Comparison of ENCODE assay signal across 24 cellular contexts in genomic region chr12:52795694-52796428, GRCh38. TPM values are rescaled to one million over a fixed set of nuclear protein-coding genes. Genes with fewer than 3 reads are reported as not detected.
DNase-seq lines count a peak whose midpoint lies in the region; ATAC-seq and TF ChIP-seq lines count a peak whose summit lies in the region.
"Had no signal": no experiment of that assay in that cellular context is flagged by ENCODE, and none has a peak within 500 bp of the region (broad histone marks: within the 10 kb centered on the region; RNA-seq: fewer than 3 reads in every experiment).

Gene KRT3, minus strand, starts transcription at chr12:52796117. Its CDS starts 75 bp downstream, at chr12:52796042.

- H3K4me2 ChIP-seq in PC-3 (ENCODE audit: low read length) (peak within 1 kb of the TSS; percentile 32; the same call in 1 of the 2 replicates), mesendoderm (ENCODE audit: low read length) (no peak within 1 kb of the TSS)
- H3K4me2 ChIP-seq: KMS-11 had no signal

- no peak within 1 kb of the TSS for H2BK120ac ChIP-seq in mesendoderm (ENCODE audit: low read depth, low read length)

- H3K79me2 ChIP-seq in PC-3 (ENCODE audit: low read length) (no peaks in the 10 kb centered on the region), mesendoderm (ENCODE audit: control insufficient read depth, insufficient read depth, low read length) (no peaks in the 10 kb centered on the region)

- H3K4me3 ChIP-seq in PC-3 (ENCODE audit: low read length) (no peak within 1 kb of the TSS), spleen (no peak within 1 kb of the TSS), mesendoderm (ENCODE audit: low read length) (no peak within 1 kb of the TSS)

- TF ChIP-seq POLR2A in spleen (IDR thresholded peaks at IDR 0.05): no peak

- H3K36me3 ChIP-seq in PC-3 (ENCODE audit: low read depth, low read length) (no peaks in the 10 kb centered on the region), spleen (no peaks in the 10 kb centered on the region), mesendoderm (ENCODE audit: control insufficient read depth, insufficient read depth, low read length) (no peaks in the 10 kb centered on the region)

- POLR2A ChIA-PET in PC-3 (lab: Charles Lee; ENCODE audit: unreplicated experiment): no interaction called here

- H2AFZ ChIP-seq in PC-3 (ENCODE audit: low read length): no peak within 1 kb of the TSS

- H4K20me1 ChIP-seq in PC-3 (ENCODE audit: low read length): no peaks in the 10 kb centered on the region

- WGBS in spleen, 5 donors: 85 to 93% (median 91%) methylated on average over 16 to 17 of the region's 17 CpGs
- no CpG with 5 or more reads among the region's 17 CpGs for WGBS in mesendoderm (ENCODE audit: extremely low coverage, insufficient coverage, low lambda C conversion rate)

- H3K79me1 ChIP-seq in mesendoderm (ENCODE audit: low read length): no peaks in the 10 kb centered on the region

- H3K9me2 ChIP-seq in PC-3 (replicated peaks; ENCODE audit: low read length): no peaks in the 10 kb centered on the region

- no peak within 1 kb of the TSS for H4K8ac ChIP-seq in mesendoderm (ENCODE audit: low read depth, low read length)

- no peak within 1 kb of the TSS for H3K23ac ChIP-seq in mesendoderm (ENCODE audit: low read length)

- intact Hi-C loops in PC-3 (cut with micrococcal nuclease): no loop called here
- intact Hi-C loops in spleen (cut with DNase I; ENCODE audit: low total_unique reads): no loop called here

- H3K56ac ChIP-seq in mesendoderm (ENCODE audit: low read length): no peak within 1 kb of the TSS

- CTCF ChIA-PET in PC-3 (lab: Charles Lee): no interaction called here

- peak within 1 kb of the TSS; percentile 71 for H3K9ac ChIP-seq in PC-3 (ENCODE audit: low read length)
- H3K9ac ChIP-seq in mesendoderm (ENCODE audit: low read length): no peak within 1 kb of the TSS
- H3K9ac ChIP-seq: KMS-11 had no signal

- BruUV-seq in PC-3 (replicated peaks; lab: Mats Ljungman, UMichigan): no TSS peak

- peak within 1 kb of the TSS; percentile 96 for H3K27ac ChIP-seq in PC-3 (ENCODE audit: low read length)
- no peak within 1 kb of the TSS for H3K27ac ChIP-seq in spleen
- H3K27ac ChIP-seq in mesendoderm (ENCODE audit: low read depth, low read length): no peak within 1 kb of the TSS
- H3K27ac ChIP-seq: KMS-11 had no signal

- ATAC-seq in PC-3: no peak
- ATAC-seq: HCT116, T-cell had no signal

- no peaks in the 10 kb centered on the region for H3F3A ChIP-seq in PC-3 (ENCODE audit: low read length, unreplicated experiment)

- no peak within 1 kb of the TSS for H2AK5ac ChIP-seq in mesendoderm (ENCODE audit: low read length)

- peaks cover 58% of the 10 kb centered on the region for H3K4me1 ChIP-seq in PC-3 (ENCODE audit: insufficient read depth, low read length)
- no peaks in the 10 kb centered on the region for H3K4me1 ChIP-seq in spleen
- H3K4me1 ChIP-seq in mesendoderm (ENCODE audit: control insufficient read depth, low read depth, low read length): no peaks in the 10 kb centered on the region

- H2BK5ac ChIP-seq in mesendoderm (ENCODE audit: low read length): no peak within 1 kb of the TSS

- H2BK15ac ChIP-seq in mesendoderm (replicated peaks; ENCODE audit: low read depth): no peak within 1 kb of the TSS

- H3K9me3 ChIP-seq in PC-3 (ENCODE audit: low read length) (no peaks in the 10 kb centered on the region), spleen (no peaks in the 10 kb centered on the region)

- DNase-seq in NCI-H146 (lab: John Stamatoyannopoulos, UW) (peak; percentile 31), NCI-H146 treated with DMSO at 0.1 percent for 48 hours (lab: John Stamatoyannopoulos, UW; ENCODE audit: unreplicated experiment) (no peak), NCI-H2171 (lab: John Stamatoyannopoulos, UW) (peak; percentile 81), PC-3 (no peak), spleen (peak; percentile 64), hippocampal formation (lab: John Stamatoyannopoulos, UW) (no peak), mesendoderm (no peak), GM10266 (ENCODE audit: extremely low spot score) (no peak)
- DNase-seq: 8988T; CD4-positive, CD25-positive, alpha-beta regulatory T cell; DMS79; EL; GDM1; IMR-90; MM.1S; NCI-H1694 treated with DMSO at 0.1 percent for 48 hours; NCI-H2081; Right ventricle myocardium superior; T-cell had no signal

- no peak within 1 kb of the TSS for H3K18ac ChIP-seq in mesendoderm (ENCODE audit: low read length)

- TF ChIP-seq CTCF in PC-3 (conservative IDR thresholded peaks at IDR 0.05; ENCODE audit: low read depth, low read length) (no peak), spleen (IDR thresholded peaks at IDR 0.05 in 8 of 11, conservative IDR thresholded peaks at IDR 0.05 in 3 of 11) (no peak), GM10266 (IDR thresholded peaks at IDR 0.05; ENCODE audit: control insufficient read depth, insufficient read depth, low read depth, missing control alignments) (no peak)

- no peaks in the 10 kb centered on the region for H3K27me3 ChIP-seq in PC-3 (ENCODE audit: low read length)
- H3K27me3 ChIP-seq in spleen (replicated peaks in 1 of 7): peaks cover 0 to 18% (median 0%) of the 10 kb centered on the region in 7 donors
- no peaks in the 10 kb centered on the region for H3K27me3 ChIP-seq in mesendoderm (ENCODE audit: insufficient read depth, low read length, poor library complexity)

- no peak within 1 kb of the TSS for H4K5ac ChIP-seq in mesendoderm (ENCODE audit: low read length)

- H3K4ac ChIP-seq in mesendoderm (ENCODE audit: low read depth, low read length): no peak within 1 kb of the TSS

RNA-seq across cellular contexts. Expression of gene KRT3, which starts in this region (rescaled TPM):
- total RNA-seq in PC-3 (2014; rRNA removed): 0.17 and 0.33 TPM in 2 replicates
- total RNA-seq in spleen: not detected
- not detected for polyA plus RNA-seq in spleen
- polyA plus RNA-seq in mesendoderm (2013, experiment 1 of 2): not detected
- not detected for polyA plus RNA-seq in mesendoderm (2013, experiment 2 of 2)
- total RNA-seq: CD4-positive, CD25-positive, alpha-beta regulatory T cell; H1; IMR-90; Right ventricle myocardium superior; SK-MEL-5; T-cell had no signal
- polyA plus RNA-seq: BJ; CD4-positive, CD25-positive, alpha-beta regulatory T cell; H1; IMR-90 had no signal

Comparison
In these comparisons a context has a peak if more than half of its experiments do, and no peak if none do; other contexts are left out.
1. DNase-seq: peak in NCI-H146 (single experiment) and NCI-H2171 (single experiment); none in NCI-H146 treated with DMSO at 0.1 percent for 48 hours (single experiment), PC-3 (single experiment), hippocampal formation (0 of 2), mesendoderm (single experiment) and GM10266 (single experiment).
2. Peak in DNase-seq in spleen; RNA of the gene not detected or under 1 TPM.